In the genomic region with DNA sequence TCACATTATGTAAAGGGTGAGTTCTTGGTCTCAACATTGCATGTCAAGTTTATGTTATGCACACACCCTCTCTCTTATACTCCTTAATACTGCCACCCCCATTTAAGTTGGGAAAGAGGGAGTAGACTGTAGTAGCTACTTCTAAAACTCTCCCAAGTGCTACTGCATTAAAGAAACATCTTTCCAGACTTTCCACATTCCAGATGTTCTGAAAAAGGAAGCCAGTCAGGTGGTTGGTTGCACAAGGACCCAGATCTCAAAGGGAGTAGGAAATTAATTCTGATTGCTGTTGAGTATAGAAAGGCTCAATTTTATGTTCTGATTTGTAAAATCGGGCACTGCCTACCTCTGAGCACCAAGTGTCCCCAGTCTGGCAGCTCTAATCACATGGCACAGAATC, we compare ENCODE assay signal across 36 cellular contexts.
"Had no signal": no experiment of that assay in that cellular context is flagged by ENCODE, and none has a peak within 500 bp of the region (broad histone marks: within the 10 kb centered on the region; RNA-seq: fewer than 3 reads in every experiment).

No MANE protein-coding gene starts in this region.

- H3K36me3 ChIP-seq: adrenal gland, breast epithelium, WERI-Rb-1 had no signal

- FAIRE-seq: astrocyte, RCC 7860 had no signal

- ATAC-seq: activated CD8-positive, alpha-beta T cell treated with anti-CD3 and anti-CD28 coated beads for 36 hours; activated T-cell treated with anti-CD3 and anti-CD28 coated beads, Interleukin-2, amount 50 U/mL, for 72 hours; body of pancreas; Right ventricle myocardium inferior; SK-N-SH treated with all-trans-retinoic acid at 6 μM for 48 hours had no signal

- H3K4me3 ChIP-seq: adrenal gland, body of pancreas, breast epithelium, PC-9 had no signal

- H3K4me2 ChIP-seq: PC-9 had no signal

- DNase-seq: activated CD4-positive, alpha-beta T cell treated with anti-CD3 and anti-CD28 coated beads for 1 hour; activated CD4-positive, alpha-beta T cell treated with anti-CD3 and anti-CD28 coated beads, Interleukin-2, amount 10 ng/mL, durations not matched to agents 24 days and 14 days; activated CD4-positive, alpha-beta T cell treated with anti-CD3 and anti-CD28 coated beads, Interleukin-2, amount 50 U/mL, for 4 hours; activated CD4-positive, CD25-positive, alpha-beta regulatory T cell; activated CD8-positive, alpha-beta T cell treated with anti-CD3 and anti-CD28 coated beads for 36 hours; activated effector memory CD4-positive, alpha-beta T cell treated with anti-CD3 and anti-CD28 coated beads, Interleukin-2, amount 50 U/mL, for 16 hours; activated naive CD4-positive, alpha-beta T cell treated with Interleukin-2 at 50 U/mL for 16 hours; activated naive CD8-positive, alpha-beta T cell treated with anti-CD3 and anti-CD28 coated beads, Interleukin-2, amount 10 ng/mL, durations not matched to agents 7 days and 5 days; activated T-cell treated with anti-CD3 and anti-CD28 coated beads, Interleukin-2, amount 50 U/mL, for 1 hour; activated T-cell treated with anti-CD3 and anti-CD28 coated beads, Interleukin-2, amount 50 U/mL, for 72 hours; adrenal gland; body of pancreas; caudate nucleus; NCI-H1092 treated with DMSO at 0.1 percent for 48 hours; NCI-H1417; NCI-H146; NCI-H187; NCI-H2029 treated with DMSO at 0.1 percent for 48 hours; NCI-H2107; NCI-H2171; NCI-H510A; NCI-H526; NCI-H748 treated with DMSO at 0.1 percent for 48 hours; NK-92 treated with Interleukin-12 subunit alpha and Interleukin-12 subunit beta, amount 100 ng/mL, for 24 hours; PC-9; SIG-M5; T-helper 1 cell; T-helper 2 cell; T-helper 9 cell; WERI-Rb-1 had no signal

- H3K27me3 ChIP-seq: adrenal gland, body of pancreas, breast epithelium had no signal

- H3K9me3 ChIP-seq: body of pancreas, breast epithelium had no signal

- H3K4me1 ChIP-seq: adrenal gland, body of pancreas, breast epithelium had no signal

- H2AFZ ChIP-seq: PC-9 had no signal

- H3K27ac ChIP-seq: adrenal gland, body of pancreas, breast epithelium, PC-9, RWPE1, WERI-Rb-1 had no signal
